21 cellular contexts compared by ENCODE assay signal in genomic region chr18:42950732-42951131, GRCh38.
DNase-seq lines count a peak whose midpoint lies in the region; ATAC-seq, FAIRE-seq and TF ChIP-seq lines count a peak whose summit lies in the region.
"Had no signal": no experiment of that assay in that cellular context is flagged by ENCODE, and none has a peak within 500 bp of the region (broad histone marks: within the 10 kb centered on the region; RNA-seq: fewer than 3 reads in every experiment).

No MANE protein-coding gene starts in this region.

- H3K36me3 ChIP-seq in MM.1S (replicated peaks; ENCODE audit: insufficient read depth, low read length) (no peaks in the 10 kb centered on the region), GM12878 (ENCODE audit: control insufficient read depth in 2 of 2, insufficient read depth in 2 of 2, low read length in 1 of 2) (no peaks in the 10 kb centered on the region), PC-3 (ENCODE audit: low read depth, low read length) (no peaks in the 10 kb centered on the region)
- H3K36me3 ChIP-seq: BE2C had no signal

- H3K27ac ChIP-seq in MM.1S (ENCODE audit: low read length), result no peak overlapping the region
- no peak overlapping the region for H3K27ac ChIP-seq in GM12878 (ENCODE audit: control insufficient read depth, insufficient read depth)
- no peak overlapping the region for H3K27ac ChIP-seq in PC-3 (ENCODE audit: low read length)
- H3K27ac ChIP-seq: C4-2B had no signal

- H3K4me1 Mint-ChIP-seq in neural crest cell, result peaks cover 18% of the 10 kb centered on the region
- no peaks in the 10 kb centered on the region for H3K4me1 Mint-ChIP-seq in activated CD8-positive, alpha-beta memory T cell treated with anti-CD3 and anti-CD28 coated beads, Interleukin-2, amount 10 ng/mL, durations not matched to agents 7 days and 5 days
- H3K4me1 Mint-ChIP-seq: CD4-positive, alpha-beta memory T cell; GM23338; IgD-negative memory B cell had no signal

- FAIRE-seq in GM12878 (lab: Jason Lieb, UNC), result no peak
- FAIRE-seq: GM12891, H54, HepG2 had no signal

- no peaks in the 10 kb centered on the region for H3K36me3 Mint-ChIP-seq in neural crest cell (ENCODE audit: low read depth)
- H3K36me3 Mint-ChIP-seq in activated CD8-positive, alpha-beta memory T cell treated with anti-CD3 and anti-CD28 coated beads, Interleukin-2, amount 10 ng/mL, durations not matched to agents 7 days and 5 days, result no peaks in the 10 kb centered on the region
- H3K36me3 Mint-ChIP-seq: CD4-positive, alpha-beta memory T cell; IgD-negative memory B cell had no signal

- peaks cover 10% of the 10 kb centered on the region for H3K9me3 Mint-ChIP-seq in neural crest cell
- H3K9me3 Mint-ChIP-seq in activated CD8-positive, alpha-beta memory T cell treated with anti-CD3 and anti-CD28 coated beads, Interleukin-2, amount 10 ng/mL, durations not matched to agents 7 days and 5 days (ENCODE audit: low read depth), result peaks cover 2% of the 10 kb centered on the region
- H3K9me3 Mint-ChIP-seq: GM23338 had no signal

- no peak overlapping the region for H3K27ac Mint-ChIP-seq in neural crest cell (ENCODE audit: unreplicated experiment)
- no peak overlapping the region for H3K27ac Mint-ChIP-seq in activated CD8-positive, alpha-beta memory T cell treated with anti-CD3 and anti-CD28 coated beads, Interleukin-2, amount 10 ng/mL, durations not matched to agents 7 days and 5 days
- H3K27ac Mint-ChIP-seq: CD4-positive, alpha-beta memory T cell; GM23338; HFFc6; IgD-negative memory B cell had no signal

- H2AFZ ChIP-seq in MM.1S (ENCODE audit: low read length) (no peak overlapping the region), GM12878 (ENCODE audit: control insufficient read depth, low read depth, low read length) (no peak overlapping the region), PC-3 (ENCODE audit: low read length) (no peak overlapping the region)
- H2AFZ ChIP-seq: GM23338 had no signal

- H3K9me2 ChIP-seq in MM.1S (replicated peaks; ENCODE audit: insufficient read depth, low read length) (no peaks in the 10 kb centered on the region), PC-3 (replicated peaks; ENCODE audit: low read length) (no peaks in the 10 kb centered on the region)

- H4K20me1 ChIP-seq in MM.1S (ENCODE audit: insufficient read depth, low read length) (no peaks in the 10 kb centered on the region), GM12878 (ENCODE audit: control insufficient read depth, insufficient read depth) (no peaks in the 10 kb centered on the region), PC-3 (ENCODE audit: low read length) (no peaks in the 10 kb centered on the region)

- intact Hi-C loops in GM12878 (cut with micrococcal nuclease; ENCODE audit: unreplicated experiment), result no loop called here
- intact Hi-C loops in PC-3 (cut with micrococcal nuclease), result no loop called here

- RAD21 ChIA-PET in GM12878 (lab: Charles Lee; ENCODE audit: unreplicated experiment), result no interaction called here

- no peaks in the 10 kb centered on the region for H3K27me3 Mint-ChIP-seq in neural crest cell (ENCODE audit: low read depth)
- no peaks in the 10 kb centered on the region for H3K27me3 Mint-ChIP-seq in activated CD8-positive, alpha-beta memory T cell treated with anti-CD3 and anti-CD28 coated beads, Interleukin-2, amount 10 ng/mL, durations not matched to agents 7 days and 5 days
- H3K27me3 Mint-ChIP-seq: CD4-positive, alpha-beta memory T cell; IgD-negative memory B cell had no signal

- H3K4me3 ChIP-seq in MM.1S (ENCODE audit: low read length), result no peak overlapping the region
- no peak overlapping the region for H3K4me3 ChIP-seq in GM12878
- H3K4me3 ChIP-seq in PC-3 (ENCODE audit: low read length), result no peak overlapping the region
- H3K4me3 ChIP-seq: GM23338 had no signal

- H3K9ac ChIP-seq in MM.1S (ENCODE audit: low read length) (no peak overlapping the region), GM12878 (ENCODE audit: control insufficient read depth, insufficient read depth, low read length) (no peak overlapping the region), PC-3 (ENCODE audit: low read length) (no peak overlapping the region)

- TF ChIP-seq CTCF in MM.1S (IDR thresholded peaks at IDR 0.05; ENCODE audit: low read length), result 0 out of 2 replicates have a peak, but pooled peaks have one; percentile 6
- TF ChIP-seq CTCF in GM12878 (IDR thresholded peaks at IDR 0.05 in 2 of 3, conservative IDR thresholded peaks at IDR 0.05 in 1 of 3; ENCODE audit: control insufficient read depth in 2 of 3, extremely low read depth in 1 of 3, insufficient read depth in 1 of 3, low read depth in 3 of 3, low read length in 3 of 3), result no peak
- peak; percentile 14 for TF ChIP-seq CTCF in neural crest cell (conservative IDR thresholded peaks at IDR 0.05)
- TF ChIP-seq CTCF in PC-3 (conservative IDR thresholded peaks at IDR 0.05; ENCODE audit: low read depth, low read length), result no peak

- DNase-seq in MM.1S, result peak; percentile 19
- no peak for DNase-seq in GM12878 (ENCODE audit: low read depth, low spot score)
- DNase-seq in neural crest cell (ENCODE audit: low read depth, low spot score), result no peak
- no peak for DNase-seq in Ammon's horn (ENCODE audit: low spot score)
- no peak for DNase-seq in activated CD8-positive, alpha-beta memory T cell treated with anti-CD3 and anti-CD28 coated beads, Interleukin-2, amount 10 ng/mL, durations not matched to agents 7 days and 5 days
- DNase-seq in PC-3, result no peak
- DNase-seq in middle frontal gyrus (ENCODE audit: extremely low spot score, low spot score), result no peak
- DNase-seq: BE2C; CD4-positive, alpha-beta memory T cell; DMS79 treated with DMSO at 0.1 percent for 48 hours; EL; HFFc6; KBM-7 had no signal

- in situ Hi-C loops in GM12878 (cut with MboI), result no loop called here

- H3K27me3 ChIP-seq in MM.1S (replicated peaks; ENCODE audit: insufficient read depth, low read length) (no peaks in the 10 kb centered on the region), GM12878 (replicated peaks in 1 of 2; ENCODE audit: control insufficient read depth in 2 of 2, insufficient read depth in 2 of 2, low read length in 1 of 2) (no peaks in the 10 kb centered on the region), PC-3 (ENCODE audit: low read length) (no peaks in the 10 kb centered on the region)
- H3K27me3 ChIP-seq: BE2C had no signal

- ATAC-seq in GM18867 (IDR thresholded peaks at IDR 0.05; ENCODE audit: unreplicated experiment) (peak; percentile 60), GM12878 (peak; percentile 57), PC-3 (no peak)
- no peak for ATAC-seq in activated CD8-positive, alpha-beta memory T cell treated with anti-CD3 and anti-CD28 coated beads, Interleukin-2, amount 10 ng/mL, durations not matched to agents 7 days and 5 days
- ATAC-seq: GM23338, HCT116, HepG2 had no signal

- no peak overlapping the region for H3K4me2 ChIP-seq in MM.1S (ENCODE audit: low read depth, low read length)
- H3K4me2 ChIP-seq in GM12878 (ENCODE audit: control insufficient read depth, insufficient read depth), result no peak overlapping the region
- H3K4me2 ChIP-seq in PC-3 (ENCODE audit: low read length), result no peak overlapping the region
- H3K4me2 ChIP-seq: GM23338 had no signal

- POLR2A ChIA-PET in GM12878 (lab: Charles Lee) (no interaction called here), PC-3 (lab: Charles Lee; ENCODE audit: unreplicated experiment) (no interaction called here)

- SMC1A ChIA-PET in GM12878 (lab: Charles Lee; ENCODE audit: uncharacterized antibody, unreplicated experiment), result interaction anchor here (0.8 kb wide), 1 partner anchor 17 kb away, joined by 3 read pairs; no protein-coding TSS in a partner anchor

- no peak for TF ChIP-seq POLR2A in GM12878 (IDR thresholded peaks at IDR 0.05; ENCODE audit: low read depth, low read length)

- H3K4me3 Mint-ChIP-seq in neural crest cell, result no peak overlapping the region
- H3K4me3 Mint-ChIP-seq in activated CD8-positive, alpha-beta memory T cell treated with anti-CD3 and anti-CD28 coated beads, Interleukin-2, amount 10 ng/mL, durations not matched to agents 7 days and 5 days, result no peak overlapping the region
- H3K4me3 Mint-ChIP-seq: CD4-positive, alpha-beta memory T cell; GM23338; HFFc6; IgD-negative memory B cell had no signal

- TF ChIP-seq RAD21 in GM12878 (IDR thresholded peaks at IDR 0.05; ENCODE audit: insufficient read depth, low read depth, low read length), result no peak

- no peak for TF ChIP-seq EP300 in GM12878 (IDR thresholded peaks at IDR 0.05; ENCODE audit: borderline replicate concordance in 1 of 2, control insufficient read depth in 1 of 2, low read depth in 2 of 2, low read length in 2 of 2)

- H3K9me3 ChIP-seq in MM.1S (replicated peaks; ENCODE audit: insufficient read depth, low read length) (no peaks in the 10 kb centered on the region), GM12878 (replicated peaks; ENCODE audit: control insufficient read depth, insufficient read depth, low read length) (no peaks in the 10 kb centered on the region), PC-3 (ENCODE audit: low read length) (no peaks in the 10 kb centered on the region)
- H3K9me3 ChIP-seq: BE2C had no signal

- no peaks in the 10 kb centered on the region for H3K79me2 ChIP-seq in MM.1S (ENCODE audit: low read length)
- no peaks in the 10 kb centered on the region for H3K79me2 ChIP-seq in GM12878 (ENCODE audit: control insufficient read depth, insufficient read depth, low read length)
- H3K79me2 ChIP-seq in PC-3 (ENCODE audit: low read length), result no peaks in the 10 kb centered on the region

- CTCF ChIA-PET in GM12878 (lab: Yijun Ruan, JAX), result no interaction called here
- CTCF ChIA-PET in activated CD8-positive, alpha-beta memory T cell treated with anti-CD3 and anti-CD28 coated beads, Interleukin-2, amount 10 ng/mL, durations not matched to agents 7 days and 5 days (lab: Charles Lee), result no interaction called here
- CTCF ChIA-PET in PC-3 (lab: Charles Lee), result no interaction called here

- BruUV-seq in GM12878 (replicated peaks; lab: Mats Ljungman, UMichigan), result no TSS peak
- BruUV-seq in PC-3 (replicated peaks; lab: Mats Ljungman, UMichigan), result no TSS peak

- H3K4me1 ChIP-seq in MM.1S (ENCODE audit: low read length), result no peaks in the 10 kb centered on the region
- no peaks in the 10 kb centered on the region for H3K4me1 ChIP-seq in GM12878 (ENCODE audit: control insufficient read depth, insufficient read depth, low read length)
- H3K4me1 ChIP-seq in PC-3 (ENCODE audit: insufficient read depth, low read length), result no peaks in the 10 kb centered on the region
- H3K4me1 ChIP-seq: BE2C had no signal

- H3F3A ChIP-seq in MM.1S (ENCODE audit: insufficient read depth, low read length), result no peaks in the 10 kb centered on the region
- no peaks in the 10 kb centered on the region for H3F3A ChIP-seq in PC-3 (ENCODE audit: low read length, unreplicated experiment)

Comparison
In these comparisons a context has a peak if more than half of its experiments do, and no peak if none do; other contexts are left out.
1. ATAC-seq: peak in GM18867 (single experiment) and GM12878 (single experiment); none in activated CD8-positive, alpha-beta memory T cell treated with anti-CD3 and anti-CD28 coated beads, Interleukin-2, amount 10 ng/mL, durations not matched to agents 7 days and 5 days (single experiment) and PC-3 (single experiment).
2. CTCF ChIP-seq: peak in MM.1S (single experiment) and neural crest cell (single experiment); none in GM12878 (0 of 3) and PC-3 (single experiment).